In the genomic region with DNA sequence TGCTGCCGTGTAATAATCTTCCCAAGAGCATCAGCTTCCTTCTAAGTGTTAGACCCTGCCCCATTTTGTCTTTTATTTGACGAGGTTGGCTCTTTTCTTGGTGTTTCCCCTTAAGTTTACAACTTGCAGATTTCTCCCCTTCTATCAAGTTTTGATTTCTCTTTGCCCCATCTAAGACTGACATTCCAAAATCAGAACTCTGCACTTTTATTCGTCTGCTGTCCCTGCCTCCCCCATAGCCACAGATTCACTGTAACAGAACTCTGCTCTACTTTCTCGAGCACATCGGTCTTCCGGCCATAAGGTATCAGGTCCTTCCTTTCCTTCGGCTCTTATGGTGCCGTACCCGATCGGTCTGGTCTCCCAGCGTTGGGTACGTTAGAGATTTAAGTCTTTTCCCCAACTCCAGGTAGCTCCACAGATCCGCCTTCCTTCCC, we compare ENCODE assay signal across 8 cellular contexts. TPM values are rescaled to one million over a fixed set of nuclear protein-coding genes. Genes with fewer than 3 reads are reported as not detected.
DNase-seq lines count a peak whose midpoint lies in the region; ATAC-seq and TF ChIP-seq lines count a peak whose summit lies in the region.

No MANE protein-coding gene starts in this region.

- peaks cover 0 to 14% (median 0%) of the 10 kb centered on the region in 5 donors for H3K36me3 Mint-ChIP-seq in naive thymus-derived CD4-positive, alpha-beta T cell

- H3K4me1 ChIP-seq in HAP-1 (peaks cover 7% of the 10 kb centered on the region), endocrine pancreas (ENCODE audit: control insufficient read depth, insufficient read depth, low read length) (peaks cover 18% of the 10 kb centered on the region)
- peaks cover 10 to 18% of the 10 kb centered on the region in 2 donors for H3K4me1 ChIP-seq in naive thymus-derived CD4-positive, alpha-beta T cell (ENCODE audit: control insufficient read depth in 2 of 2, insufficient read depth in 2 of 2, low read length in 2 of 2)

- CTCF ChIA-PET in naive thymus-derived CD4-positive, alpha-beta T cell (lab: Charles Lee) = no interaction called here

- DNase-seq in GM06990 (ENCODE audit: extremely low read depth, insufficient read length) (no peak), HAP-1 (ENCODE audit: low spot score in 2 of 2) (no peak), RKO (ENCODE audit: low spot score) (peak; percentile 45), NCI-H526 (lab: John Stamatoyannopoulos, UW) (no peak), germinal center (ENCODE audit: low spot score) (no peak)
- DNase-seq in naive thymus-derived CD4-positive, alpha-beta T cell = peak in 1 of 9 donors; percentile 6
- no peak for DNase-seq in activated CD8-positive, alpha-beta memory T cell treated with anti-CD3 and anti-CD28 coated beads, Interleukin-2, amount 50 U/mL, for 48 hours

- no peaks in the 10 kb centered on the region for H3K27me3 ChIP-seq in GM06990 (replicated peaks; ENCODE audit: control insufficient read depth, insufficient read depth, low read length)
- H3K27me3 ChIP-seq in HAP-1 (ENCODE audit: low read depth) = no peaks in the 10 kb centered on the region
- H3K27me3 ChIP-seq in endocrine pancreas (ENCODE audit: control insufficient read depth, insufficient read depth, low read length) = no peaks in the 10 kb centered on the region
- H3K27me3 ChIP-seq in naive thymus-derived CD4-positive, alpha-beta T cell (ENCODE audit: control insufficient read depth in 2 of 2, insufficient read depth in 2 of 2, low read length in 2 of 2) = no peaks in the 10 kb centered on the region

- POLR2A ChIA-PET in naive thymus-derived CD4-positive, alpha-beta T cell (lab: Charles Lee) = interaction anchor here (1.0 kb wide), 5 partner anchors 208 to 810 kb away, joined by 3 to 5 read pairs (median 3); a partner anchor contains a TSS

- peak overlapping the region; percentile 93 to 99 (median 97) for H3K27ac Mint-ChIP-seq in naive thymus-derived CD4-positive, alpha-beta T cell

- H3K36me3 ChIP-seq in GM06990 (ENCODE audit: control insufficient read depth, insufficient read depth, low read length) (no peaks in the 10 kb centered on the region), HAP-1 (replicated peaks) (no peaks in the 10 kb centered on the region), endocrine pancreas (ENCODE audit: control insufficient read depth, insufficient read depth, low read length) (no peaks in the 10 kb centered on the region)
- H3K36me3 ChIP-seq in naive thymus-derived CD4-positive, alpha-beta T cell (ENCODE audit: control insufficient read depth in 2 of 3, insufficient read depth in 3 of 3, low read length in 3 of 3) = peaks cover 0 to 4% (median 0%) of the 10 kb centered on the region in 3 experiments

- H3K4me1 Mint-ChIP-seq in naive thymus-derived CD4-positive, alpha-beta T cell = peaks cover 17 to 49% (median 36%) of the 10 kb centered on the region in 7 donors

- intact Hi-C loops in naive thymus-derived CD4-positive, alpha-beta T cell (cut with micrococcal nuclease) = loop anchor here (1.0 to 10.0 kb wide), 16 partner anchors 32 to 1603 kb away; a partner anchor contains a TSS

- H3K9me3 ChIP-seq in HAP-1 = no peaks in the 10 kb centered on the region
- H3K9me3 ChIP-seq in endocrine pancreas (ENCODE audit: control insufficient read depth, low read length) = no peaks in the 10 kb centered on the region
- no peaks in the 10 kb centered on the region for H3K9me3 ChIP-seq in naive thymus-derived CD4-positive, alpha-beta T cell (ENCODE audit: control insufficient read depth in 2 of 3, low read length in 3 of 3)

- H3K27me3 Mint-ChIP-seq in naive thymus-derived CD4-positive, alpha-beta T cell = peaks cover 0 to 5% (median 0%) of the 10 kb centered on the region in 5 donors

- peak; percentile 23 for ATAC-seq in naive thymus-derived CD4-positive, alpha-beta T cell

- peak overlapping the region; percentile 92 to 100 (median 97) for H3K4me3 Mint-ChIP-seq in naive thymus-derived CD4-positive, alpha-beta T cell

- no peak for TF ChIP-seq CTCF in GM06990 (IDR thresholded peaks at IDR 0.05; ENCODE audit: insufficient read depth, low read length, poor library complexity, severe bottlenecking)

- peak overlapping the region; percentile 80 for H3K27ac ChIP-seq in naive thymus-derived CD4-positive, alpha-beta T cell (ENCODE audit: low read depth, low read length)

- no peaks in the 10 kb centered on the region for H3K9me3 Mint-ChIP-seq in naive thymus-derived CD4-positive, alpha-beta T cell

- H3K4me3 ChIP-seq in GM06990 (replicated peaks; ENCODE audit: low read depth, low read length) (peak overlapping the region; percentile 97), HAP-1 (peak overlapping the region; percentile 76), endocrine pancreas (ENCODE audit: control insufficient read depth, insufficient read depth, low read length) (peak overlapping the region; percentile 73)
- peak overlapping the region; percentile 80 for H3K4me3 ChIP-seq in naive thymus-derived CD4-positive, alpha-beta T cell (ENCODE audit: low read length)

- in situ Hi-C loops in HAP-1 (cut with MboI; ENCODE audit: low sequenced_read_pairs) = no loop called here

- peak overlapping the region; percentile 86 for H3K9ac ChIP-seq in endocrine pancreas (ENCODE audit: control insufficient read depth, insufficient read depth, low read length)

RNA-seq across cellular contexts. Expression of a gene that starts 0.6 kb away (rescaled TPM):
- 10 to 100 TPM in 3 of 5 experiments, 1 to 10 TPM in 2; 8.1 to 19.7 (median 15.5) TPM for total RNA-seq in naive thymus-derived CD4-positive, alpha-beta T cell
- polyA plus RNA-seq in naive thymus-derived CD4-positive, alpha-beta T cell = 10 to 100 TPM; 21.0 to 30.5 TPM

RNA-seq across cellular contexts. Expression of a gene that starts 49.1 kb away (rescaled TPM):
- total RNA-seq in naive thymus-derived CD4-positive, alpha-beta T cell = under 1 TPM; 0.08 to 0.48 (median 0.10) TPM
- under 1 TPM; 0.04 to 0.05 TPM for polyA plus RNA-seq in naive thymus-derived CD4-positive, alpha-beta T cell
